ENCODE assay signal across 18 cellular contexts in genomic region chr7:38909870-38910269, GRCh38. TPM values are rescaled to one million over a fixed set of nuclear protein-coding genes. Genes with fewer than 3 reads are reported as not detected.
A peak's percentile ranks its signal among the peaks of the same experiment; 100 is the strongest.
DNase-seq lines count a peak whose midpoint lies in the region; ATAC-seq, FAIRE-seq and TF ChIP-seq lines count a peak whose summit lies in the region.
"Had no signal": no experiment of that assay in that cellular context is flagged by ENCODE, and none has a peak within 500 bp of the region (broad histone marks: within the 10 kb centered on the region; RNA-seq: fewer than 3 reads in every experiment).

No MANE protein-coding gene starts in this region.

- H3K4me1 ChIP-seq in Loucy (ENCODE audit: insufficient read depth, low read length, poor library complexity, severe bottlenecking) (peaks cover 15% of the 10 kb centered on the region), keratinocyte (ENCODE audit: control insufficient read depth, extremely low read depth, insufficient read depth, low read length) (peaks cover 3% of the 10 kb centered on the region), esophagus muscularis mucosa (peaks cover 7 to 9% (median 9%) of the 10 kb centered on the region in 4 donors)

- H3K27me3 Mint-ChIP-seq in Calu3 (ENCODE audit: unreplicated experiment): no peaks in the 10 kb centered on the region
- H3K27me3 Mint-ChIP-seq: activated CD4-positive, alpha-beta T cell treated with anti-CD3 and anti-CD28 coated beads for 36 hours had no signal

- H3K4me3 ChIP-seq in Loucy (ENCODE audit: low read length, poor library complexity, severe bottlenecking) (no peak overlapping the region), brain microvascular endothelial cell (ENCODE audit: low read depth, low read length) (no peak overlapping the region), keratinocyte (ENCODE audit: control insufficient read depth in 2 of 3, extremely low read depth in 1 of 3, insufficient read depth in 2 of 3, low read depth in 1 of 3, low read length in 3 of 3) (no peak overlapping the region), esophagus muscularis mucosa (no peak overlapping the region)

- H3K9ac ChIP-seq in Loucy (ENCODE audit: low read depth, low read length, poor library complexity, severe bottlenecking) (no peak overlapping the region), keratinocyte (ENCODE audit: control insufficient read depth, extremely low read depth, insufficient read depth, low read length) (no peak overlapping the region)

- no peak overlapping the region for H3K27ac Mint-ChIP-seq in Calu3 (ENCODE audit: unreplicated experiment)
- H3K27ac Mint-ChIP-seq: activated CD4-positive, alpha-beta T cell treated with anti-CD3 and anti-CD28 coated beads for 36 hours; T-helper 2 cell treated with Interferon-gamma antibody and Interleukin-4, amounts not matched to agents 5 μg/mL and 100 μg/mL, for 36 hours had no signal

- H3K27me3 ChIP-seq in Loucy (ENCODE audit: insufficient read depth, low read length, poor library complexity, severe bottlenecking) (no peaks in the 10 kb centered on the region), brain microvascular endothelial cell (replicated peaks) (no peaks in the 10 kb centered on the region), keratinocyte (ENCODE audit: control insufficient read depth, extremely low read depth, insufficient read depth, low read length) (no peaks in the 10 kb centered on the region), esophagus muscularis mucosa (no peaks in the 10 kb centered on the region)
- H3K27me3 ChIP-seq: breast epithelium, pancreas had no signal

- peaks cover 13% of the 10 kb centered on the region for H3K36me3 Mint-ChIP-seq in Calu3 (ENCODE audit: insufficient read depth, unreplicated experiment)

- no peak for FAIRE-seq in keratinocyte (lab: Jason Lieb, UNC)
- FAIRE-seq: pancreas had no signal

- no peak overlapping the region for H3K4me2 ChIP-seq in Loucy (ENCODE audit: low read depth, low read length, poor library complexity, severe bottlenecking)
- H3K4me2 ChIP-seq in keratinocyte (ENCODE audit: control insufficient read depth, extremely low read depth, insufficient read depth, low read depth, low read length): no peak overlapping the region

- no peak overlapping the region for H3K4me3 Mint-ChIP-seq in Calu3 (ENCODE audit: low read depth, unreplicated experiment)

- in situ Hi-C loops in brain microvascular endothelial cell (cut with HindIII; ENCODE audit: low pct_ligation_motif_present, low sequenced_read_pairs): no loop called here

- CTCF ChIA-PET in Calu3 (lab: Charles Lee): interaction anchor here (0.6 to 2.5 kb wide), 6 partner anchors 8 to 1283 kb away, joined by 3 to 11 read pairs (median 6); no protein-coding TSS in a partner anchor

- H3K36me3 ChIP-seq in Loucy (ENCODE audit: insufficient read depth, low read length): no peaks in the 10 kb centered on the region
- no peaks in the 10 kb centered on the region for H3K36me3 ChIP-seq in brain microvascular endothelial cell (replicated peaks)
- no peaks in the 10 kb centered on the region for H3K36me3 ChIP-seq in keratinocyte (ENCODE audit: control insufficient read depth in 2 of 2, extremely low read depth in 1 of 2, insufficient read depth in 2 of 2, low read length in 2 of 2)
- H3K36me3 ChIP-seq in esophagus muscularis mucosa: no peaks in the 10 kb centered on the region
- H3K36me3 ChIP-seq: breast epithelium, pancreas had no signal

- no peaks in the 10 kb centered on the region for H3K9me2 ChIP-seq in Loucy (replicated peaks; ENCODE audit: low read depth, low read length)

- no TSS peak for BruUV-seq in Calu3 (replicated peaks; lab: Mats Ljungman, UMichigan)

- ATAC-seq in omental fat pad (ENCODE audit: low FRiP score): no peak
- ATAC-seq: left colon had no signal

- H3K9me1 ChIP-seq in keratinocyte (ENCODE audit: control insufficient read depth, extremely low read depth, insufficient read depth, low read length): no peaks in the 10 kb centered on the region

- H4K20me1 ChIP-seq in Loucy (ENCODE audit: insufficient read depth, low read length, poor library complexity, severe bottlenecking): no peaks in the 10 kb centered on the region
- no peaks in the 10 kb centered on the region for H4K20me1 ChIP-seq in keratinocyte (ENCODE audit: control insufficient read depth, extremely low read depth, insufficient read depth, low read length)

- H2AFZ ChIP-seq in Loucy (ENCODE audit: low read length) (peak overlapping the region; percentile 87), keratinocyte (ENCODE audit: control insufficient read depth, low read length) (no peak overlapping the region)

- H3K27ac ChIP-seq in brain microvascular endothelial cell (no peak overlapping the region), keratinocyte (ENCODE audit: control insufficient read depth, insufficient read depth, low read length) (no peak overlapping the region), esophagus muscularis mucosa (replicated peaks in 1 of 4) (no peak overlapping the region)
- H3K27ac ChIP-seq: breast epithelium, pancreas had no signal

- TF ChIP-seq CTCF in Calu3 (IDR thresholded peaks at IDR 0.05; ENCODE audit: unreplicated experiment) (peak; percentile 21), Loucy (conservative IDR thresholded peaks at IDR 0.05; ENCODE audit: low read length) (peak; percentile 27; the same call in 1 of the 2 replicates), brain microvascular endothelial cell (IDR thresholded peaks at IDR 0.05; ENCODE audit: low read depth, low read length, missing control alignments) (peak; percentile 25), keratinocyte (optimal IDR thresholded peaks at IDR 0.05 in 1 of 3, IDR thresholded peaks at IDR 0.05 in 1 of 3, conservative IDR thresholded peaks at IDR 0.05 in 1 of 3; ENCODE audit: extremely low read depth in 1 of 3, insufficient read depth in 2 of 3, low read length in 3 of 3) (peak; percentile 14 to 28 (median 23)), omental fat pad (IDR thresholded peaks at IDR 0.05) (no peak), esophagus muscularis mucosa (IDR thresholded peaks at IDR 0.05) (no peak)

- H3K9me3 Mint-ChIP-seq in Calu3 (ENCODE audit: low read depth, unreplicated experiment): no peaks in the 10 kb centered on the region
- H3K9me3 Mint-ChIP-seq: T-helper 2 cell treated with Interferon-gamma antibody and Interleukin-4, amounts not matched to agents 5 μg/mL and 100 μg/mL, for 36 hours had no signal

- dilution Hi-C loops in keratinocyte (cut with MboI; ENCODE audit: extremely low pct_ligation_motif_present, low sequenced_read_pairs): no loop called here

- H3K79me2 ChIP-seq in Loucy (ENCODE audit: insufficient read depth, low read length) (peaks cover 7% of the 10 kb centered on the region), keratinocyte (ENCODE audit: control insufficient read depth, insufficient read depth, low read length) (peaks cover 12% of the 10 kb centered on the region)

- intact Hi-C loops in Calu3 (cut with micrococcal nuclease; ENCODE audit: unreplicated experiment) (loop anchor here (2.0 to 5.0 kb wide), 2 partner anchors 47 to 83 kb away; no protein-coding TSS in a partner anchor), esophagus muscularis mucosa (cut with DNase I) (no loop called here)

- H3K9me3 ChIP-seq in Loucy (ENCODE audit: insufficient read depth, low read depth, low read length) (no peaks in the 10 kb centered on the region), keratinocyte (ENCODE audit: control insufficient read depth, low read depth, low read length) (no peaks in the 10 kb centered on the region), esophagus muscularis mucosa (no peaks in the 10 kb centered on the region)
- H3K9me3 ChIP-seq: breast epithelium, pancreas had no signal

- H3F3A ChIP-seq in Loucy (ENCODE audit: low read depth): no peaks in the 10 kb centered on the region

- TF ChIP-seq POLR2A in erythroblast (IDR thresholded peaks at IDR 0.05; ENCODE audit: low read length): no peak
- TF ChIP-seq POLR2A in esophagus muscularis mucosa (IDR thresholded peaks at IDR 0.05; ENCODE audit: low read depth): no peak

- no peak for TF ChIP-seq EP300 in esophagus muscularis mucosa (IDR thresholded peaks at IDR 0.05)

- H3K4me1 Mint-ChIP-seq in Calu3 (ENCODE audit: low read depth, unreplicated experiment): peaks cover 40% of the 10 kb centered on the region

- DNase-seq in Calu3 (no peak), brain microvascular endothelial cell (no peak), keratinocyte (ENCODE audit: low read depth, low spot score) (no peak), omental fat pad (ENCODE audit: low spot score) (no peak), erythroblast (lab: John Stamatoyannopoulos, UW) (no peak), esophagus muscularis mucosa (ENCODE audit: extremely low spot score) (no peak)
- no peak for DNase-seq in activated CD4-positive, CD25-positive, alpha-beta regulatory T cell treated with anti-CD3 and anti-CD28 coated beads, Interleukin-2, amount 50 U/mL, for 72 hours
- DNase-seq: activated CD4-positive, alpha-beta T cell treated with anti-CD3 and anti-CD28 coated beads for 36 hours; activated naive CD4-positive, alpha-beta T cell; hippocampal formation; left colon; NCI-H1930; pancreas; SHP77 treated with DMSO at 0.1 percent for 48 hours; stimulated activated CD4-positive, alpha-beta T cell treated with anti-CD3 and anti-CD28 coated beads, Interleukin-4, amount 100 ng/mL, for 4 hours had no signal

RNA-seq across cellular contexts. Expression of gene VPS41, which starts 0.9 kb away (rescaled TPM):
- 249 and 292 TPM in 2 replicates for total RNA-seq in Calu3 (2022)
- 22.9 to 38.1 TPM (median 24.4 TPM) in 3 replicates for polyA plus RNA-seq in keratinocyte
- 52.1 TPM for polyA plus RNA-seq in keratinocyte (2011; ENCODE audit: low read depth)
- 17.8 and 28.3 TPM in 2 replicates for polyA plus RNA-seq in keratinocyte (2011; cell fraction: cytosol; rRNA removed)
- polyA plus RNA-seq in keratinocyte (2011; cell fraction: nucleus; rRNA removed): 29.0 and 57.0 TPM in 2 replicates
- polyA plus RNA-seq in keratinocyte (2012; ENCODE audit: low replicate concordance): 33.2 and 37.7 TPM in 2 replicates
- 7.2 to 47.0 TPM (median 21.8 TPM) in 3 replicates for polyA minus RNA-seq in keratinocyte
- polyA minus RNA-seq in keratinocyte (2011; cell fraction: cytosol; rRNA and poly(A)+ RNA removed): 23.2 TPM
- 32.1 and 66.0 TPM in 2 replicates for polyA minus RNA-seq in keratinocyte (2011; cell fraction: nucleus; rRNA and poly(A)+ RNA removed)
- total RNA-seq in omental fat pad: 10 to 100 TPM; 28.9 to 44.9 (median 33.4) TPM
- 10 to 100 TPM; 32.0 to 50.3 (median 32.9) TPM for total RNA-seq in esophagus muscularis mucosa

Comparison
In these comparisons a context has a peak if more than half of its experiments do, and no peak if none do; other contexts are left out.
1. CTCF ChIP-seq: peak in Calu3 (single experiment), Loucy (single experiment), brain microvascular endothelial cell (single experiment) and keratinocyte (3 of 3); none in omental fat pad (0 of 3) and esophagus muscularis mucosa (0 of 3).